17 cellular contexts compared by ENCODE assay signal in the genomic region with DNA sequence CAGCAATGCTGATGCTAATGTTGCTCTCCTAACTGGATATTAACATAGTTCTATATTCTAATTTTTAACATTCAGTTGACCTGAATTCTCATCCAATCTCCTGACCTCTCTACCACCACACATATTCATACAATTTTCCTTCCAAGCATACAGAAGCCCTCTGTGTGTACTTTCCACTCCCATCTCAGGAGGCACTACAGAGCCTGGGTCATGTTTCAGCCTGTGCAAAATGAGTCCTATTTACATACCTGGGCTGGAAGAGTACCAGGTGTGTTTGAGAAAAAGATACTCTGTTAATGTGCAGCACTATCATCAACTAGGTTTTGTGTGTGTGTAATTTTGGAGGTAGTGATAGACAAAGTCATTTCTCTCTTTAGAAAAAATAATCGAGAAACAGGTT.
DNase-seq lines count a peak whose midpoint lies in the region; ATAC-seq and TF ChIP-seq lines count a peak whose summit lies in the region.
"Had no signal": no experiment of that assay in that cellular context is flagged by ENCODE, and none has a peak within 500 bp of the region (broad histone marks: within the 10 kb centered on the region; RNA-seq: fewer than 3 reads in every experiment).

No MANE protein-coding gene starts in this region.

- H3K4me1 ChIP-seq in DND-41 (ENCODE audit: insufficient read depth, low read length) (no peaks in the 10 kb centered on the region), left lung (no peaks in the 10 kb centered on the region), osteoblast (ENCODE audit: insufficient read depth, low read length) (no peaks in the 10 kb centered on the region)
- H3K4me1 ChIP-seq: SJSA1, testis had no signal

- H3K4me2 ChIP-seq in DND-41 (ENCODE audit: insufficient read depth, low read length) (no peak overlapping the region), osteoblast (ENCODE audit: insufficient read depth, low read length) (no peak overlapping the region)

- H2AFZ ChIP-seq in DND-41 (ENCODE audit: low read depth, low read length) (no peak overlapping the region), osteoblast (ENCODE audit: low read length) (no peak overlapping the region)

- ATAC-seq in DND-41 (ENCODE audit: insufficient read depth, low read depth) (no peak), left lung (peak; percentile 65)
- ATAC-seq: naive thymus-derived CD8-positive, alpha-beta T cell had no signal

- intact Hi-C loops in left lung (cut with DNase I), result no loop called here

- H3K9me3 ChIP-seq in DND-41 (ENCODE audit: insufficient read depth, low read length, severe bottlenecking) (no peaks in the 10 kb centered on the region), left lung (no peaks in the 10 kb centered on the region), osteoblast (ENCODE audit: low read depth, low read length) (no peaks in the 10 kb centered on the region)
- H3K9me3 ChIP-seq: SJSA1, testis had no signal

- H3K9ac ChIP-seq in DND-41 (ENCODE audit: low read depth, low read length), result no peak overlapping the region

- H3K27ac ChIP-seq in DND-41 (ENCODE audit: low read length) (no peak overlapping the region), left lung (no peak overlapping the region), osteoblast (ENCODE audit: low read depth, low read length) (no peak overlapping the region)
- H3K27ac ChIP-seq: cardiac muscle cell, dorsolateral prefrontal cortex, SJSA1, skin epidermis, testis had no signal

- H3K79me2 ChIP-seq in DND-41 (ENCODE audit: insufficient read depth, low read length), result no peaks in the 10 kb centered on the region
- H3K79me2 ChIP-seq in osteoblast (ENCODE audit: insufficient read depth, low read length), result no peaks in the 10 kb centered on the region

- H4K20me1 ChIP-seq in DND-41 (ENCODE audit: insufficient read depth, low read length) (no peaks in the 10 kb centered on the region), osteoblast (ENCODE audit: insufficient read depth, low read length) (no peaks in the 10 kb centered on the region)

- TF ChIP-seq CTCF in DND-41 (IDR thresholded peaks at IDR 0.05; ENCODE audit: borderline replicate concordance, extremely low read depth, low read length, poor library complexity, severe bottlenecking), result peak; percentile 10
- no peak for TF ChIP-seq CTCF in left lung (IDR thresholded peaks at IDR 0.05)
- no peak for TF ChIP-seq CTCF in osteoblast (IDR thresholded peaks at IDR 0.05; ENCODE audit: extremely low read depth, low read depth, low read length)

- DNase-seq in DND-41 (no peak), NCI-H146 treated with DMSO at 0.1 percent for 48 hours (lab: John Stamatoyannopoulos, UW; ENCODE audit: unreplicated experiment) (peak; percentile 92), NCI-H748 (lab: John Stamatoyannopoulos, UW; ENCODE audit: unreplicated experiment) (peak; percentile 93), left lung (no peak), AG08396 (ENCODE audit: low spot score) (no peak), osteoblast (ENCODE audit: insufficient read length, low spot score, missing footprints) (no peak), GOT3 (lab: John Stamatoyannopoulos, UW) (no peak)
- DNase-seq: activated CD8-positive, alpha-beta memory T cell treated with anti-CD3 and anti-CD28 coated beads for 24 hours; dorsolateral prefrontal cortex; immature natural killer cell; naive thymus-derived CD8-positive, alpha-beta T cell; NCI-H1930; posterior cingulate gyrus; testis had no signal

- H3K27me3 ChIP-seq in DND-41 (ENCODE audit: insufficient read depth, low read length, poor library complexity), result no peaks in the 10 kb centered on the region
- no peaks in the 10 kb centered on the region for H3K27me3 ChIP-seq in left lung
- no peaks in the 10 kb centered on the region for H3K27me3 ChIP-seq in osteoblast (ENCODE audit: insufficient read depth, low read length)
- H3K27me3 ChIP-seq: cardiac muscle cell, dorsolateral prefrontal cortex, SJSA1, testis had no signal

- H3K4me3 ChIP-seq in DND-41 (ENCODE audit: low read depth in 1 of 2, low read length in 2 of 2) (no peak overlapping the region), left lung (no peak overlapping the region), osteoblast (ENCODE audit: insufficient read depth, low read length) (no peak overlapping the region)
- H3K4me3 ChIP-seq: cardiac muscle cell, dorsolateral prefrontal cortex, SJSA1, skin epidermis, testis had no signal

- H3K36me3 ChIP-seq in DND-41 (ENCODE audit: insufficient read depth, low read length), result no peaks in the 10 kb centered on the region
- no peaks in the 10 kb centered on the region for H3K36me3 ChIP-seq in left lung
- H3K36me3 ChIP-seq in osteoblast (ENCODE audit: insufficient read depth, low read length), result no peaks in the 10 kb centered on the region
- H3K36me3 ChIP-seq: cardiac muscle cell, SJSA1 had no signal

Comparison
In these comparisons a context has a peak if more than half of its experiments do, and no peak if none do; other contexts are left out.
1. DNase-seq: peak in NCI-H146 treated with DMSO at 0.1 percent for 48 hours (single experiment) and NCI-H748 (single experiment); none in DND-41 (single experiment), left lung (0 of 2), AG08396 (single experiment), osteoblast (single experiment) and GOT3 (single experiment).